ENCODE assay signal across 18 cellular contexts in genomic region chr20:62050166-62051120, GRCh38. TPM values are rescaled to one million over a fixed set of nuclear protein-coding genes. Genes with fewer than 3 reads are reported as not detected.
DNase-seq lines count a peak whose midpoint lies in the region; ATAC-seq, FAIRE-seq and TF ChIP-seq lines count a peak whose summit lies in the region.
"Had no signal": no experiment of that assay in that cellular context is flagged by ENCODE, and none has a peak within 500 bp of the region (broad histone marks: within the 10 kb centered on the region; RNA-seq: fewer than 3 reads in every experiment).

No MANE protein-coding gene starts in this region.

- peak overlapping the region; percentile 63 for H3K27ac Mint-ChIP-seq in CD4-positive, alpha-beta T cell

- H3K36me3 ChIP-seq in HEK293 (ENCODE audit: control insufficient read depth in 2 of 2, insufficient read depth in 1 of 2, low read length in 2 of 2) (peaks cover 0 to 9% of the 10 kb centered on the region in 2 experiments; a peak in 1 of 3 replicates), left lung (no peaks in the 10 kb centered on the region), osteoblast (ENCODE audit: insufficient read depth, low read length) (no peaks in the 10 kb centered on the region)
- H3K36me3 ChIP-seq: gastrocnemius medialis had no signal

- H3K36me3 Mint-ChIP-seq in CD4-positive, alpha-beta T cell (ENCODE audit: low read depth) = peaks cover 20% of the 10 kb centered on the region

- CTCF ChIA-PET in CD4-positive, alpha-beta T cell (lab: Charles Lee) = no interaction called here
- CTCF ChIA-PET in HEK293 (lab: Yijun Ruan, JAX) = no interaction called here

- no peaks in the 10 kb centered on the region for H3K27me3 Mint-ChIP-seq in CD4-positive, alpha-beta T cell
- H3K27me3 Mint-ChIP-seq: T-cell had no signal

- no peaks in the 10 kb centered on the region for H3K9me3 ChIP-seq in CD4-positive, alpha-beta T cell (ENCODE audit: control insufficient read depth, low read length)
- no peaks in the 10 kb centered on the region for H3K9me3 ChIP-seq in HEK293 (ENCODE audit: control insufficient read depth, insufficient read depth, low read depth, low read length)
- no peaks in the 10 kb centered on the region for H3K9me3 ChIP-seq in left lung
- no peaks in the 10 kb centered on the region for H3K9me3 ChIP-seq in osteoblast (ENCODE audit: low read depth, low read length)
- H3K9me3 ChIP-seq: adrenal gland, gastrocnemius medialis had no signal

- no peaks in the 10 kb centered on the region for H3K27me3 ChIP-seq in CD4-positive, alpha-beta T cell (ENCODE audit: control insufficient read depth, insufficient read depth, low read length)
- H3K27me3 ChIP-seq in left lung (no peaks in the 10 kb centered on the region), osteoblast (ENCODE audit: insufficient read depth, low read length) (no peaks in the 10 kb centered on the region)
- H3K27me3 ChIP-seq: adrenal gland, gastrocnemius medialis had no signal

- no peak overlapping the region for H3K4me2 ChIP-seq in osteoblast (ENCODE audit: insufficient read depth, low read length)
- H3K4me2 ChIP-seq: GM23338 had no signal

- FAIRE-seq in GM12892 (lab: Jason Lieb, UNC) = no peak
- FAIRE-seq: bronchial epithelial cell had no signal

- intact Hi-C loops in CD4-positive, alpha-beta T cell (cut with DNase I, micrococcal nuclease) = no loop called here
- intact Hi-C loops in left lung (cut with DNase I) = no loop called here

- peaks cover 53% of the 10 kb centered on the region for H3K4me1 Mint-ChIP-seq in CD4-positive, alpha-beta T cell (ENCODE audit: low read depth)

- no peak for TF ChIP-seq CTCF in CD4-positive, alpha-beta T cell (IDR thresholded peaks at IDR 0.05)
- TF ChIP-seq CTCF in HEK293 (tag by site-specific recombination; IDR thresholded peaks at IDR 0.05) = no peak
- no peak for TF ChIP-seq CTCF in left lung (IDR thresholded peaks at IDR 0.05)
- TF ChIP-seq CTCF in osteoblast (IDR thresholded peaks at IDR 0.05; ENCODE audit: extremely low read depth, low read depth, low read length) = no peak

- no peak for DNase-seq in CD4-positive, alpha-beta T cell
- peak; percentile 28 to 38 for DNase-seq in left lung
- DNase-seq in osteoblast (ENCODE audit: insufficient read length, low spot score, missing footprints) = peak; percentile 57
- no peak for DNase-seq in GM12892 (ENCODE audit: insufficient read length)
- DNase-seq in NCI-H446 treated with DMSO at 0.1 percent for 48 hours (lab: John Stamatoyannopoulos, UW) = no peak
- no peak for DNase-seq in dermis blood vessel endothelial cell
- no peak for DNase-seq in HuH-7.5 (ENCODE audit: low spot score)
- DNase-seq: AML-193; gastrocnemius medialis; left cardiac atrium; NCI-H526; SHP77; stimulated activated CD4-positive, alpha-beta T cell treated with anti-CD3 and anti-CD28 coated beads, Interleukin-2, amount 100 ng/mL, for 48 hours; T-cell had no signal

- POLR2A ChIA-PET in CD4-positive, alpha-beta T cell (lab: Charles Lee) = no interaction called here
- POLR2A ChIA-PET in HEK293 (lab: Yijun Ruan, JAX) = no interaction called here

- H2AFZ ChIP-seq in osteoblast (ENCODE audit: low read length) = no peak overlapping the region
- H2AFZ ChIP-seq: GM23338 had no signal

- peaks cover 32% of the 10 kb centered on the region for H4K20me1 ChIP-seq in osteoblast (ENCODE audit: insufficient read depth, low read length)

- H3K9me3 Mint-ChIP-seq in CD4-positive, alpha-beta T cell = no peaks in the 10 kb centered on the region
- H3K9me3 Mint-ChIP-seq: GM23338, T-cell had no signal

- no peak overlapping the region for H3K27ac ChIP-seq in CD4-positive, alpha-beta T cell (ENCODE audit: low read depth, low read length)
- H3K27ac ChIP-seq in HEK293 (ENCODE audit: extremely low read depth, low read depth, low read length) (no peak overlapping the region), left lung (no peak overlapping the region), osteoblast (ENCODE audit: low read depth, low read length) (no peak overlapping the region)
- H3K27ac ChIP-seq: adrenal gland, gastrocnemius medialis had no signal

- no peak for TF ChIP-seq POLR2A in GM12892 (IDR thresholded peaks at IDR 0.05; ENCODE audit: low read depth, low read length)

- peaks cover 7% of the 10 kb centered on the region; the same call in 1 of the 2 replicates for H3K4me1 ChIP-seq in HEK293 (ENCODE audit: control insufficient read depth, insufficient read depth, low read length)
- H3K4me1 ChIP-seq in left lung = peaks cover 0 to 17% of the 10 kb centered on the region in 2 donors
- no peaks in the 10 kb centered on the region for H3K4me1 ChIP-seq in osteoblast (ENCODE audit: insufficient read depth, low read length)
- H3K4me1 ChIP-seq: adrenal gland had no signal

- no peak overlapping the region for H3K4me3 ChIP-seq in HEK293 (ENCODE audit: low read depth, low read length)
- no peak overlapping the region for H3K4me3 ChIP-seq in left lung
- H3K4me3 ChIP-seq in osteoblast (ENCODE audit: insufficient read depth, low read length) = no peak overlapping the region
- H3K4me3 ChIP-seq: adrenal gland, gastrocnemius medialis, GM23338 had no signal

- no peak for ATAC-seq in CD4-positive, alpha-beta T cell (ENCODE audit: poor library complexity)
- no peak for ATAC-seq in left lung
- ATAC-seq: gastrocnemius medialis, GM23338, T-cell had no signal

- no peak overlapping the region for H3K4me3 Mint-ChIP-seq in CD4-positive, alpha-beta T cell
- H3K4me3 Mint-ChIP-seq: GM23338 had no signal

- peaks cover 95% of the 10 kb centered on the region for H3K79me2 ChIP-seq in osteoblast (ENCODE audit: insufficient read depth, low read length)

TF ChIP-seq in HEK293, 187 proteins besides CTCF, POLR2A, EP300 and RAD21:
- TF ChIP-seq KLF1 (tag by site-specific recombination; IDR thresholded peaks at IDR 0.05) = peak; percentile 14; the same call in 1 of the 2 replicates
- TF ChIP-seq HIC1 (tag by site-specific recombination; IDR thresholded peaks at IDR 0.05) = no peak
- TF ChIP-seq ZIC2 (tag by site-specific recombination; IDR thresholded peaks at IDR 0.05) = peak; percentile 28
- no peak for TF ChIP-seq ZNF10 (tag by site-specific recombination; IDR thresholded peaks at IDR 0.05)
- TF ChIP-seq ZNF600 (tag by site-specific recombination; IDR thresholded peaks at IDR 0.05) = peak; percentile 9; the same call in 1 of the 2 replicates
- TF ChIP-seq ZNF114 (tag by site-specific recombination; IDR thresholded peaks at IDR 0.05) = no peak

RNA-seq across cellular contexts. Expression of gene TAF4, which starts 15.2 kb away (rescaled TPM):
- 10 to 100 TPM; 11.1 to 12.5 TPM for total RNA-seq in CD4-positive, alpha-beta T cell
- total RNA-seq in left lung = 10 to 100 TPM; 15.2 to 16.1 TPM
- total RNA-seq in osteoblast = 4.3 and 4.7 TPM in 2 replicates
- 7.8 TPM for polyA plus RNA-seq in GM12892 (2012; ENCODE audit: missing spikeins)
- 3.6 and 7.6 TPM in 2 replicates for total RNA-seq in dermis blood vessel endothelial cell

Comparison
In these comparisons a context has a peak if more than half of its experiments do, and no peak if none do; other contexts are left out.
1. DNase-seq: peak in left lung (2 of 2) and osteoblast (single experiment); none in CD4-positive, alpha-beta T cell (0 of 10), GM12892 (single experiment), NCI-H446 treated with DMSO at 0.1 percent for 48 hours (single experiment), dermis blood vessel endothelial cell (single experiment) and HuH-7.5 (single experiment).